In the genomic region with DNA sequence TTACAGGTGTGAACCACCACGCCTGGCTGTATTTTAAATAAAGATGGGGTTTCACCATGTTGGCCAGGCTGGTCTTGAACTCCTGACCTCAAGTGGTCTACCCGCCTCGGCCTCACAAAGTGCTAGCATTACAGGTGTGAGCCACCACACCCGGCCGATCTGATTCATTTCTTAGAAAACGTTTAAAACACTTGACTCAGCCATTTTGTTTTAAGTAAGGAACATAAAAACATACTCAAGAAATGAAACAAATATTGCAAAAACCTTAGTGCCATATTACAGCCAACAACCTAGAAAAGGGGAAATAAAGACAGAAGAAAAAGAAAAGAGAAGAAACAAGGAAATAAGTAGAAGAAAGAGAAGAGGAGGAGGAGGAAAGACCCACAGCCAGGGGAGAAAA, we compare ENCODE assay signal across 2 cellular contexts.
TF ChIP-seq lines count a peak whose summit lies in the region.

No MANE protein-coding gene starts in this region.

TF ChIP-seq in K562, 482 proteins besides CTCF, POLR2A, EP300 and RAD21:
- TF ChIP-seq ZNF398 (CRISPR knock-in tag; IDR thresholded peaks at IDR 0.05) (no peak), ZNF436 (CRISPR knock-in tag; IDR thresholded peaks at IDR 0.05) (no peak), CCNT2 (IDR thresholded peaks at IDR 0.05; ENCODE audit: borderline replicate concordance, extremely low read depth, insufficient read length, low read depth, low read length) (no peak), C11orf30 (IDR thresholded peaks at IDR 0.05; ENCODE audit: low read depth) (peak; percentile 66; the same call in 1 of the 2 replicates), MED1 (CRISPR knock-in tag; IDR thresholded peaks at IDR 0.05; ENCODE audit: borderline replicate concordance) (no peak), ZNF316 (IDR thresholded peaks at IDR 0.05) (peak; percentile 78), MBD2 (IDR thresholded peaks at IDR 0.05; ENCODE audit: borderline replicate concordance, low read depth) (no peak), MCM3 (IDR thresholded peaks at IDR 0.05) (no peak), HDAC1 (IDR thresholded peaks at IDR 0.05) (no peak), ATF2 (CRISPR knock-in tag; IDR thresholded peaks at IDR 0.05) (no peak), CBX1 (IDR thresholded peaks at IDR 0.05; ENCODE audit: low read depth) (no peak), ZNF311 (CRISPR knock-in tag; IDR thresholded peaks at IDR 0.05) (no peak), GABPA (tag; conservative IDR thresholded peaks at IDR 0.05; ENCODE audit: low read depth) (no peak), BMI1 (IDR thresholded peaks at IDR 0.05; ENCODE audit: low read length) (no peak), ZNF324 (CRISPR knock-in tag; IDR thresholded peaks at IDR 0.05) (no peak), RAD51 (IDR thresholded peaks at IDR 0.05; ENCODE audit: borderline replicate concordance, low read depth) (no peak), ESRRB (CRISPR knock-in tag; IDR thresholded peaks at IDR 0.05; ENCODE audit: borderline replicate concordance) (no peak), ZNF23 (CRISPR knock-in tag; IDR thresholded peaks at IDR 0.05) (no peak), MAFG (tag; conservative IDR thresholded peaks at IDR 0.05) (0 out of 2 replicates have a peak, but pooled peaks have one; percentile 5), HMG20A (CRISPR knock-in tag; conservative IDR thresholded peaks at IDR 0.05) (no peak), STAT5B (CRISPR knock-in tag; IDR thresholded peaks at IDR 0.05) (no peak), MTA2 (IDR thresholded peaks at IDR 0.05; ENCODE audit: low read depth) (no peak)
- TF ChIP-seq, protein P1, sequence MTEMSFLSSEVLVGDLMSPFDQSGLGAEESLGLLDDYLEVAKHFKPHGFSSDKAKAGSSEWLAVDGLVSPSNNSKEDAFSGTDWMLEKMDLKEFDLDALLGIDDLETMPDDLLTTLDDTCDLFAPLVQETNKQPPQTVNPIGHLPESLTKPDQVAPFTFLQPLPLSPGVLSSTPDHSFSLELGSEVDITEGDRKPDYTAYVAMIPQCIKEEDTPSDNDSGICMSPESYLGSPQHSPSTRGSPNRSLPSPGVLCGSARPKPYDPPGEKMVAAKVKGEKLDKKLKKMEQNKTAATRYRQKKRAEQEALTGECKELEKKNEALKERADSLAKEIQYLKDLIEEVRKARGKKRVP (CRISPR knock-in tag; IDR thresholded peaks at IDR 0.05), result no peak
- TF ChIP-seq, protein P2, sequence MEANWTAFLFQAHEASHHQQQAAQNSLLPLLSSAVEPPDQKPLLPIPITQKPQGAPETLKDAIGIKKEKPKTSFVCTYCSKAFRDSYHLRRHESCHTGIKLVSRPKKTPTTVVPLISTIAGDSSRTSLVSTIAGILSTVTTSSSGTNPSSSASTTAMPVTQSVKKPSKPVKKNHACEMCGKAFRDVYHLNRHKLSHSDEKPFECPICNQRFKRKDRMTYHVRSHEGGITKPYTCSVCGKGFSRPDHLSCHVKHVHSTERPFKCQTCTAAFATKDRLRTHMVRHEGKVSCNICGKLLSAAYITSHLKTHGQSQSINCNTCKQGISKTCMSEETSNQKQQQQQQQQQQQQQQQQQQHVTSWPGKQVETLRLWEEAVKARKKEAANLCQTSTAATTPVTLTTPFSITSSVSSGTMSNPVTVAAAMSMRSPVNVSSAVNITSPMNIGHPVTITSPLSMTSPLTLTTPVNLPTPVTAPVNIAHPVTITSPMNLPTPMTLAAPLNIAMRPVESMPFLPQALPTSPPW (CRISPR knock-in tag; IDR thresholded peaks at IDR 0.05), result no peak
- TF ChIP-seq, protein P3, sequence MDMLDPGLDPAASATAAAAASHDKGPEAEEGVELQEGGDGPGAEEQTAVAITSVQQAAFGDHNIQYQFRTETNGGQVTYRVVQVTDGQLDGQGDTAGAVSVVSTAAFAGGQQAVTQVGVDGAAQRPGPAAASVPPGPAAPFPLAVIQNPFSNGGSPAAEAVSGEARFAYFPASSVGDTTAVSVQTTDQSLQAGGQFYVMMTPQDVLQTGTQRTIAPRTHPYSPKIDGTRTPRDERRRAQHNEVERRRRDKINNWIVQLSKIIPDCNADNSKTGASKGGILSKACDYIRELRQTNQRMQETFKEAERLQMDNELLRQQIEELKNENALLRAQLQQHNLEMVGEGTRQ (CRISPR knock-in tag; IDR thresholded peaks at IDR 0.05), result no peak
TF ChIP-seq in K562: peak in this region for 3.

TF ChIP-seq in HepG2, 621 proteins besides CTCF, POLR2A, EP300 and RAD21:
- no peak for TF ChIP-seq EZH2 (conservative IDR thresholded peaks at IDR 0.05; ENCODE audit: low read depth, low read length)
- no peak for TF ChIP-seq IKZF1 (IDR thresholded peaks at IDR 0.05)
- TF ChIP-seq MAFK (conservative IDR thresholded peaks at IDR 0.05 in 1 of 2, IDR thresholded peaks at IDR 0.05 in 1 of 2; ENCODE audit: low read length in 2 of 2), result peak in 1 of 2 experiments; percentile 34; a peak in 1 of 4 replicates
